9 cellular contexts compared by ENCODE assay signal in the genomic region with DNA sequence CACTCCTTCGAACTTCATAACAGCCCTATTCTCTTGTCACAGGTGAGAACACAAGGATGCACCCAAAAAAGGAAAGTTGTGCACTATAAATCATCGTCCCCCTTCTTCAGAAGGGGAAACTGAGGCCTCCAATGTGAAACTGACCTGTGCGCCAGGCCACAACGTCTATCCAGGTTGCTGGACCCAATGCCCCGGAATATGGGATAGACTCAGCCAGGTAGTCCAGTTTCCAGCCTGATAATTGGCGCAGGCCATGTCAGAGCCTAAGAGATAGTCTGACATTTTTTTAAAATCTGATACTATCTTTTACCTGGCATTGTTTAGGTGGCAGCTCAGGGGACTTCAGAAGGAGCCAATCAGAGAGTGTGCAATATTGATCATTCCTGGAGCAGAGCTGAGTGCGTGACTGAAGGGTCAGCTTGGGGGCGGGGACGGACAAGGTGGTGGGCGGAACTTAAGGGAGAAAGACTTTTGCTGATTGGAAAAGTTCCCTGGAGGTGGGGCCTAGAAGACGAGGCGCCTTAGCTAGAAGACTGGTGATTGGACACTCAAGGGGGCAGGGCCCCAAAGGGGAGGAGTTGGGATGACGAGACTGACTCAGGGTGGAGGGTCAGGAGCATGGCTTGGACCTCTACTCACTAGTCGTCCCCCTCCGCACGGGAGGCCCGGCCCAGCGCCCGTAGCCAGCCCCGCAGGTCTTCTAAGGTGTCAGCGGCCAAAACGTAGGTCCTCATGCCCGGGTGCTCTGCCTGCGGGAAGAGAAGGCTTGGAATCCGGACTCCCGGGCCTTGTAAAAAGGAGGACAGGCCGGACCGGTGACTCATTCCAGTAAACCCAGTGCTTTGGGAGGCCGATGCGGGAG. TPM values are rescaled to one million over a fixed set of nuclear protein-coding genes. Genes with fewer than 3 reads are reported as not detected.
DNase-seq lines count a peak whose midpoint lies in the region; ATAC-seq and TF ChIP-seq lines count a peak whose summit lies in the region.
"Had no signal": no experiment of that assay in that cellular context is flagged by ENCODE, and none has a peak within 500 bp of the region (broad histone marks: within the 10 kb centered on the region; RNA-seq: fewer than 3 reads in every experiment).

No MANE protein-coding gene starts in this region.

- DNase-seq in activated naive CD4-positive, alpha-beta T cell treated with anti-CD3 and anti-CD28 coated beads, Interleukin-2, amount 50 U/mL, for 16 hours = no peak
- DNase-seq in left ventricle myocardium inferior (peak; percentile 20), middle frontal gyrus (ENCODE audit: extremely low spot score, low spot score) (no peak)
- peak; percentile 24 for DNase-seq in stimulated activated naive CD8-positive, alpha-beta T cell treated with anti-CD3 and anti-CD28 coated beads, Interleukin-15, Interleukin-2, amounts not matched to agents 100 U/mL and 50 U/mL, for 24 hours
- DNase-seq in stimulated activated naive CD4-positive, alpha-beta T cell (lab: John Stamatoyannopoulos, UW) = no peak

- H3K4me3 ChIP-seq in KMS-11 (IDR thresholded peaks at IDR 0.05; ENCODE audit: insufficient read depth, low read depth, low read length) (no peak overlapping the region), left ventricle myocardium inferior (peak overlapping the region; percentile 32)
- H3K4me3 ChIP-seq: SJSA1 had no signal

- intact Hi-C loops in left ventricle myocardium inferior (cut with micrococcal nuclease) = no loop called here

- peak overlapping the region; percentile 77 for H2AFZ ChIP-seq in KMS-11 (ENCODE audit: low read depth)

- TF ChIP-seq CTCF in KMS-11 (conservative IDR thresholded peaks at IDR 0.05; ENCODE audit: low read depth, low read length) (no peak), left ventricle myocardium inferior (IDR thresholded peaks at IDR 0.05; ENCODE audit: borderline replicate concordance) (no peak)

- no peak overlapping the region for H3K9ac ChIP-seq in KMS-11

- H3K79me2 ChIP-seq in KMS-11 (ENCODE audit: insufficient read depth, low read depth) = no peaks in the 10 kb centered on the region

- no peaks in the 10 kb centered on the region for H4K20me1 ChIP-seq in KMS-11 (ENCODE audit: insufficient read depth)

- no peaks in the 10 kb centered on the region for H3K4me1 ChIP-seq in KMS-11 (ENCODE audit: low read depth, poor library complexity, severe bottlenecking)
- peaks cover 5% of the 10 kb centered on the region for H3K4me1 ChIP-seq in left ventricle myocardium inferior
- H3K4me1 ChIP-seq: SJSA1 had no signal

- ATAC-seq in stimulated activated naive CD8-positive, alpha-beta T cell treated with anti-CD3 and anti-CD28 coated beads, Interleukin-15, Interleukin-2, amounts not matched to agents 100 U/mL and 50 U/mL, for 24 hours = no peak
- ATAC-seq in GM19455 (IDR thresholded peaks at IDR 0.05; ENCODE audit: unreplicated experiment) = no peak

- H3K4me3 Mint-ChIP-seq in activated naive CD4-positive, alpha-beta T cell treated with anti-CD3 and anti-CD28 coated beads, Interleukin-2, amount 50 U/mL, for 24 hours = peak overlapping the region; percentile 24

- H3K27ac Mint-ChIP-seq in activated naive CD4-positive, alpha-beta T cell treated with anti-CD3 and anti-CD28 coated beads, Interleukin-2, amount 50 U/mL, for 24 hours = peak overlapping the region; percentile 51

- H3K9me3 ChIP-seq in left ventricle myocardium inferior (replicated peaks) = no peaks in the 10 kb centered on the region
- H3K9me3 ChIP-seq: SJSA1 had no signal

- H3K27me3 ChIP-seq in KMS-11 (ENCODE audit: insufficient read depth, low read depth) (peaks cover 12% of the 10 kb centered on the region), left ventricle myocardium inferior (ENCODE audit: low read depth) (no peaks in the 10 kb centered on the region)
- H3K27me3 ChIP-seq: SJSA1 had no signal

- H3K36me3 ChIP-seq in KMS-11 (ENCODE audit: insufficient read depth) (no peaks in the 10 kb centered on the region), left ventricle myocardium inferior (no peaks in the 10 kb centered on the region)

- H3K4me2 ChIP-seq in KMS-11 = peak overlapping the region; percentile 61; the same call in 1 of the 2 replicates

- no peaks in the 10 kb centered on the region for H3K36me3 Mint-ChIP-seq in activated naive CD4-positive, alpha-beta T cell treated with anti-CD3 and anti-CD28 coated beads, Interleukin-2, amount 50 U/mL, for 24 hours

- H3K27ac ChIP-seq in KMS-11 (no peak overlapping the region), left ventricle myocardium inferior (replicated peaks) (no peak overlapping the region)
- H3K27ac ChIP-seq: SJSA1 had no signal

- no peaks in the 10 kb centered on the region for H3K9me3 Mint-ChIP-seq in activated naive CD4-positive, alpha-beta T cell treated with anti-CD3 and anti-CD28 coated beads, Interleukin-2, amount 50 U/mL, for 24 hours

- peaks cover 4% of the 10 kb centered on the region for H3K4me1 Mint-ChIP-seq in activated naive CD4-positive, alpha-beta T cell treated with anti-CD3 and anti-CD28 coated beads, Interleukin-2, amount 50 U/mL, for 24 hours

- no peaks in the 10 kb centered on the region for H3K27me3 Mint-ChIP-seq in activated naive CD4-positive, alpha-beta T cell treated with anti-CD3 and anti-CD28 coated beads, Interleukin-2, amount 50 U/mL, for 24 hours

RNA-seq across cellular contexts. Expression of a gene that starts 8.5 kb away (rescaled TPM):
- 24.7 TPM for total RNA-seq in left ventricle myocardium inferior

RNA-seq across cellular contexts. Expression of a gene that starts 12.3 kb away (rescaled TPM):
- total RNA-seq in left ventricle myocardium inferior = 76.4 TPM

RNA-seq across cellular contexts. Expression of a gene that starts 23.7 kb away (rescaled TPM):
- total RNA-seq in left ventricle myocardium inferior = 1.8 TPM
- total RNA-seq: SJSA1 had no signal

RNA-seq across cellular contexts. Expression of a gene that starts 38.6 kb away (rescaled TPM):
- 0.55 TPM for total RNA-seq in left ventricle myocardium inferior
- total RNA-seq: SJSA1 had no signal

RNA-seq across cellular contexts. Expression of a gene that starts 40.2 kb away (rescaled TPM):
- 221 TPM for total RNA-seq in left ventricle myocardium inferior

Comparison
In these comparisons a context has a peak if more than half of its experiments do, and no peak if none do; other contexts are left out.
1. DNase-seq: peak in left ventricle myocardium inferior (single experiment) and stimulated activated naive CD8-positive, alpha-beta T cell treated with anti-CD3 and anti-CD28 coated beads, Interleukin-15, Interleukin-2, amounts not matched to agents 100 U/mL and 50 U/mL, for 24 hours (single experiment); none in activated naive CD4-positive, alpha-beta T cell treated with anti-CD3 and anti-CD28 coated beads, Interleukin-2, amount 50 U/mL, for 16 hours (single experiment), middle frontal gyrus (single experiment) and stimulated activated naive CD4-positive, alpha-beta T cell (0 of 6).